1 cellular context compared by ENCODE assay signal in genomic region chr1:206784471-206784903, GRCh38.
A peak's percentile ranks its signal among the peaks of the same experiment; 100 is the strongest.
TF ChIP-seq lines count a peak whose summit lies in the region.

No MANE protein-coding gene starts in this region.

TF ChIP-seq in GM12878, 131 proteins besides CTCF, POLR2A, EP300 and RAD21 (continued from another document and continues in another):
- TF ChIP-seq MAX (IDR thresholded peaks at IDR 0.05; ENCODE audit: low read depth, low read length) (peak; percentile 54; the same call in 1 of the 2 replicates), SIN3A (IDR thresholded peaks at IDR 0.05; ENCODE audit: low read depth, low read length) (no peak), ZNF687 (IDR thresholded peaks at IDR 0.05) (no peak), TAF1 (IDR thresholded peaks at IDR 0.05; ENCODE audit: borderline replicate concordance, low read depth, low read length) (peak; percentile 59; the same call in 1 of the 2 replicates), HDAC6 (IDR thresholded peaks at IDR 0.05; ENCODE audit: unreplicated experiment) (no peak), CHD4 (IDR thresholded peaks at IDR 0.05) (no peak), FOS (IDR thresholded peaks at IDR 0.05; ENCODE audit: borderline replicate concordance, extremely low read depth, insufficient read length) (no peak), USF1 (IDR thresholded peaks at IDR 0.05; ENCODE audit: borderline replicate concordance, extremely low read length, insufficient read depth, low read depth, low read length) (no peak), IKZF2 (IDR thresholded peaks at IDR 0.05) (peak; percentile 98 to 99), EGR1 (IDR thresholded peaks at IDR 0.05; ENCODE audit: borderline replicate concordance in 1 of 2, low read depth in 2 of 2, low read length in 2 of 2) (peak; percentile 61 to 100), FOXK2 (IDR thresholded peaks at IDR 0.05) (no peak), PRDM15 (CRISPR knock-in tag; IDR thresholded peaks at IDR 0.05) (no peak), EZH2 (IDR thresholded peaks at IDR 0.05; ENCODE audit: borderline replicate concordance, control insufficient read depth, low read depth, low read length) (no peak), ATF7 (IDR thresholded peaks at IDR 0.05; ENCODE audit: low read depth) (peak; percentile 88), PAX5 (IDR thresholded peaks at IDR 0.05; ENCODE audit: borderline replicate concordance, low read depth, low read length) (peak; percentile 73), SUPT20H (IDR thresholded peaks at IDR 0.05; ENCODE audit: borderline replicate concordance, control insufficient read depth, low read depth, low read length) (no peak), IRF4 (IDR thresholded peaks at IDR 0.05; ENCODE audit: low read depth, low read length) (peak; percentile 91), NFIC (IDR thresholded peaks at IDR 0.05; ENCODE audit: low read depth, low read length) (peak; percentile 97), JUNB (IDR thresholded peaks at IDR 0.05) (peak; percentile 97), FOXM1 (IDR thresholded peaks at IDR 0.05; ENCODE audit: low read depth, low read length) (peak; percentile 90), POU2F2 (IDR thresholded peaks at IDR 0.05; ENCODE audit: borderline replicate concordance, low read depth, low read length) (peak; percentile 69; the same call in 2 of the 3 replicates), HCFC1 (IDR thresholded peaks at IDR 0.05; ENCODE audit: low read length) (no peak), NR2C1 (IDR thresholded peaks at IDR 0.05) (no peak), ZBTB33 (IDR thresholded peaks at IDR 0.05) (no peak)
- TF ChIP-seq, protein P1, sequence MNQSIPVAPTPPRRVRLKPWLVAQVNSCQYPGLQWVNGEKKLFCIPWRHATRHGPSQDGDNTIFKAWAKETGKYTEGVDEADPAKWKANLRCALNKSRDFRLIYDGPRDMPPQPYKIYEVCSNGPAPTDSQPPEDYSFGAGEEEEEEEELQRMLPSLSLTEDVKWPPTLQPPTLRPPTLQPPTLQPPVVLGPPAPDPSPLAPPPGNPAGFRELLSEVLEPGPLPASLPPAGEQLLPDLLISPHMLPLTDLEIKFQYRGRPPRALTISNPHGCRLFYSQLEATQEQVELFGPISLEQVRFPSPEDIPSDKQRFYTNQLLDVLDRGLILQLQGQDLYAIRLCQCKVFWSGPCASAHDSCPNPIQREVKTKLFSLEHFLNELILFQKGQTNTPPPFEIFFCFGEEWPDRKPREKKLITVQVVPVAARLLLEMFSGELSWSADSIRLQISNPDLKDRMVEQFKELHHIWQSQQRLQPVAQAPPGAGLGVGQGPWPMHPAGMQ (IDR thresholded peaks at IDR 0.05; ENCODE audit: borderline replicate concordance) = no peak
- TF ChIP-seq, protein P2, sequence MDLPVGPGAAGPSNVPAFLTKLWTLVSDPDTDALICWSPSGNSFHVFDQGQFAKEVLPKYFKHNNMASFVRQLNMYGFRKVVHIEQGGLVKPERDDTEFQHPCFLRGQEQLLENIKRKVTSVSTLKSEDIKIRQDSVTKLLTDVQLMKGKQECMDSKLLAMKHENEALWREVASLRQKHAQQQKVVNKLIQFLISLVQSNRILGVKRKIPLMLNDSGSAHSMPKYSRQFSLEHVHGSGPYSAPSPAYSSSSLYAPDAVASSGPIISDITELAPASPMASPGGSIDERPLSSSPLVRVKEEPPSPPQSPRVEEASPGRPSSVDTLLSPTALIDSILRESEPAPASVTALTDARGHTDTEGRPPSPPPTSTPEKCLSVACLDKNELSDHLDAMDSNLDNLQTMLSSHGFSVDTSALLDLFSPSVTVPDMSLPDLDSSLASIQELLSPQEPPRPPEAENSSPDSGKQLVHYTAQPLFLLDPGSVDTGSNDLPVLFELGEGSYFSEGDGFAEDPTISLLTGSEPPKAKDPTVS (IDR thresholded peaks at IDR 0.05; ENCODE audit: low read depth, low read length) = peak; percentile 87; the same call in 1 of the 2 replicates
- TF ChIP-seq, protein P3, sequence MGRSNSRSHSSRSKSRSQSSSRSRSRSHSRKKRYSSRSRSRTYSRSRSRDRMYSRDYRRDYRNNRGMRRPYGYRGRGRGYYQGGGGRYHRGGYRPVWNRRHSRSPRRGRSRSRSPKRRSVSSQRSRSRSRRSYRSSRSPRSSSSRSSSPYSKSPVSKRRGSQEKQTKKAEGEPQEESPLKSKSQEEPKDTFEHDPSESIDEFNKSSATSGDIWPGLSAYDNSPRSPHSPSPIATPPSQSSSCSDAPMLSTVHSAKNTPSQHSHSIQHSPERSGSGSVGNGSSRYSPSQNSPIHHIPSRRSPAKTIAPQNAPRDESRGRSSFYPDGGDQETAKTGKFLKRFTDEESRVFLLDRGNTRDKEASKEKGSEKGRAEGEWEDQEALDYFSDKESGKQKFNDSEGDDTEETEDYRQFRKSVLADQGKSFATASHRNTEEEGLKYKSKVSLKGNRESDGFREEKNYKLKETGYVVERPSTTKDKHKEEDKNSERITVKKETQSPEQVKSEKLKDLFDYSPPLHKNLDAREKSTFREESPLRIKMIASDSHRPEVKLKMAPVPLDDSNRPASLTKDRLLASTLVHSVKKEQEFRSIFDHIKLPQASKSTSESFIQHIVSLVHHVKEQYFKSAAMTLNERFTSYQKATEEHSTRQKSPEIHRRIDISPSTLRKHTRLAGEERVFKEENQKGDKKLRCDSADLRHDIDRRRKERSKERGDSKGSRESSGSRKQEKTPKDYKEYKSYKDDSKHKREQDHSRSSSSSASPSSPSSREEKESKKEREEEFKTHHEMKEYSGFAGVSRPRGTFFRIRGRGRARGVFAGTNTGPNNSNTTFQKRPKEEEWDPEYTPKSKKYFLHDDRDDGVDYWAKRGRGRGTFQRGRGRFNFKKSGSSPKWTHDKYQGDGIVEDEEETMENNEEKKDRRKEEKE (IDR thresholded peaks at IDR 0.05) = no peak
- TF ChIP-seq, protein P4, sequence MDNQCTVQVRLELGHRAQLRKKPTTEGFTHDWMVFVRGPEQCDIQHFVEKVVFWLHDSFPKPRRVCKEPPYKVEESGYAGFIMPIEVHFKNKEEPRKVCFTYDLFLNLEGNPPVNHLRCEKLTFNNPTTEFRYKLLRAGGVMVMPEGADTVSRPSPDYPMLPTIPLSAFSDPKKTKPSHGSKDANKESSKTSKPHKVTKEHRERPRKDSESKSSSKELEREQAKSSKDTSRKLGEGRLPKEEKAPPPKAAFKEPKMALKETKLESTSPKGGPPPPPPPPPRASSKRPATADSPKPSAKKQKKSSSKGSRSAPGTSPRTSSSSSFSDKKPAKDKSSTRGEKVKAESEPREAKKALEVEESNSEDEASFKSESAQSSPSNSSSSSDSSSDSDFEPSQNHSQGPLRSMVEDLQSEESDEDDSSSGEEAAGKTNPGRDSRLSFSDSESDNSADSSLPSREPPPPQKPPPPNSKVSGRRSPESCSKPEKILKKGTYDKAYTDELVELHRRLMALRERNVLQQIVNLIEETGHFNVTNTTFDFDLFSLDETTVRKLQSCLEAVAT (IDR thresholded peaks at IDR 0.05) = peak; percentile 77; the same call in 1 of the 2 replicates
- TF ChIP-seq, protein P5, sequence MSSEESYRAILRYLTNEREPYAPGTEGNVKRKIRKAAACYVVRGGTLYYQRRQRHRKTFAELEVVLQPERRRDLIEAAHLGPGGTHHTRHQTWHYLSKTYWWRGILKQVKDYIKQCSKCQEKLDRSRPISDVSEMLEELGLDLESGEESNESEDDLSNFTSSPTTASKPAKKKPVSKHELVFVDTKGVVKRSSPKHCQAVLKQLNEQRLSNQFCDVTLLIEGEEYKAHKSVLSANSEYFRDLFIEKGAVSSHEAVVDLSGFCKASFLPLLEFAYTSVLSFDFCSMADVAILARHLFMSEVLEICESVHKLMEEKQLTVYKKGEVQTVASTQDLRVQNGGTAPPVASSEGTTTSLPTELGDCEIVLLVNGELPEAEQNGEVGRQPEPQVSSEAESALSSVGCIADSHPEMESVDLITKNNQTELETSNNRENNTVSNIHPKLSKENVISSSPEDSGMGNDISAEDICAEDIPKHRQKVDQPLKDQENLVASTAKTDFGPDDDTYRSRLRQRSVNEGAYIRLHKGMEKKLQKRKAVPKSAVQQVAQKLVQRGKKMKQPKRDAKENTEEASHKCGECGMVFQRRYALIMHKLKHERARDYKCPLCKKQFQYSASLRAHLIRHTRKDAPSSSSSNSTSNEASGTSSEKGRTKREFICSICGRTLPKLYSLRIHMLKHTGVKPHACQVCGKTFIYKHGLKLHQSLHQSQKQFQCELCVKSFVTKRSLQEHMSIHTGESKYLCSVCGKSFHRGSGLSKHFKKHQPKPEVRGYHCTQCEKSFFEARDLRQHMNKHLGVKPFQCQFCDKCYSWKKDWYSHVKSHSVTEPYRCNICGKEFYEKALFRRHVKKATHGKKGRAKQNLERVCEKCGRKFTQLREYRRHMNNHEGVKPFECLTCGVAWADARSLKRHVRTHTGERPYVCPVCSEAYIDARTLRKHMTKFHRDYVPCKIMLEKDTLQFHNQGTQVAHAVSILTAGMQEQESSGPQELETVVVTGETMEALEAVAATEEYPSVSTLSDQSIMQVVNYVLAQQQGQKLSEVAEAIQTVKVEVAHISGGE (CRISPR knock-in tag; IDR thresholded peaks at IDR 0.05) = no peak
